Comparison of ENCODE assay signal across 24 cellular contexts in genomic region chr9:23145467-23145866, GRCh38.
"Had no signal": no experiment of that assay in that cellular context is flagged by ENCODE, and none has a peak within 500 bp of the region (broad histone marks: within the 10 kb centered on the region; RNA-seq: fewer than 3 reads in every experiment).

No MANE protein-coding gene starts in this region.

- H3K4me3 ChIP-seq: stomach, suprapubic skin, testis, thoracic aorta, thyroid gland, tibial artery, tibial nerve, transverse colon, upper lobe of left lung, upper lobe of right lung, uterus, vagina had no signal

- H3K9me3 ChIP-seq: testis, thoracic aorta, thyroid gland, tibial artery, uterus, vagina had no signal

- H3K4me1 ChIP-seq: stomach, suprapubic skin, testis, thyroid gland, tibial artery, tibial nerve, transverse colon, upper lobe of left lung, upper lobe of right lung, uterus, vagina had no signal

- H3K27me3 ChIP-seq: stomach, suprapubic skin, testis, thyroid gland, tibial artery, tibial nerve, transverse colon, upper lobe of left lung, upper lobe of right lung, uterus, vagina had no signal

- DNase-seq: stimulated activated CD4-positive, alpha-beta T cell treated with anti-CD3 and anti-CD28 coated beads, Interleukin-2, amount 100 ng/mL, for 48 hours; stimulated activated CD4-positive, alpha-beta T cell treated with anti-CD3 and anti-CD28 coated beads, Interleukin-4, amount 100 ng/mL, for 1 hour; stimulated activated CD4-positive, alpha-beta T cell treated with anti-CD3 and anti-CD28 coated beads, Interleukin-4, amount 100 ng/mL, for 24 hours; stimulated activated CD4-positive, alpha-beta T cell treated with anti-CD3 and anti-CD28 coated beads, Interleukin-4, amount 100 ng/mL, for 4 hours; stimulated activated CD8-positive, alpha-beta memory T cell treated with anti-CD3 and anti-CD28 coated beads, Interleukin-4, amount 100 ng/mL, for 48 hours; stimulated activated naive B cell treated with anti-CD40 and anti-IgM and Interleukin-4, amounts not matched to agents 10 μg/mL and 1 μg/mL and 100 μg/mL, for 72 hours; stimulated activated naive CD4-positive, alpha-beta T cell; stimulated activated naive CD4-positive, alpha-beta T cell treated with Interleukin-2 at 50 U/mL for 16 hours; stimulated activated naive CD8-positive, alpha-beta T cell treated with anti-CD3 and anti-CD28 coated beads, Interleukin-15, amount 100 ng/mL, for 72 hours; stimulated activated naive CD8-positive, alpha-beta T cell treated with anti-CD3 and anti-CD28 coated beads, Interleukin-15, Interleukin-2, amounts not matched to agents 100 U/mL and 50 U/mL, for 24 hours; stomach; substantia nigra; testis; thyroid gland; tibial artery; transverse colon; trophoblast cell; upper lobe of left lung; upper lobe of right lung; uterus had no signal

- H3K27ac ChIP-seq: stomach, suprapubic skin, testis, thoracic aorta, thyroid gland, tibial artery, tibial nerve, transverse colon, upper lobe of left lung, upper lobe of right lung, uterus, vagina had no signal

- H3K36me3 ChIP-seq: stomach, suprapubic skin, thoracic aorta, thyroid gland, tibial artery, tibial nerve, transverse colon, upper lobe of left lung, upper lobe of right lung, uterus, vagina had no signal
